In the genomic region with DNA sequence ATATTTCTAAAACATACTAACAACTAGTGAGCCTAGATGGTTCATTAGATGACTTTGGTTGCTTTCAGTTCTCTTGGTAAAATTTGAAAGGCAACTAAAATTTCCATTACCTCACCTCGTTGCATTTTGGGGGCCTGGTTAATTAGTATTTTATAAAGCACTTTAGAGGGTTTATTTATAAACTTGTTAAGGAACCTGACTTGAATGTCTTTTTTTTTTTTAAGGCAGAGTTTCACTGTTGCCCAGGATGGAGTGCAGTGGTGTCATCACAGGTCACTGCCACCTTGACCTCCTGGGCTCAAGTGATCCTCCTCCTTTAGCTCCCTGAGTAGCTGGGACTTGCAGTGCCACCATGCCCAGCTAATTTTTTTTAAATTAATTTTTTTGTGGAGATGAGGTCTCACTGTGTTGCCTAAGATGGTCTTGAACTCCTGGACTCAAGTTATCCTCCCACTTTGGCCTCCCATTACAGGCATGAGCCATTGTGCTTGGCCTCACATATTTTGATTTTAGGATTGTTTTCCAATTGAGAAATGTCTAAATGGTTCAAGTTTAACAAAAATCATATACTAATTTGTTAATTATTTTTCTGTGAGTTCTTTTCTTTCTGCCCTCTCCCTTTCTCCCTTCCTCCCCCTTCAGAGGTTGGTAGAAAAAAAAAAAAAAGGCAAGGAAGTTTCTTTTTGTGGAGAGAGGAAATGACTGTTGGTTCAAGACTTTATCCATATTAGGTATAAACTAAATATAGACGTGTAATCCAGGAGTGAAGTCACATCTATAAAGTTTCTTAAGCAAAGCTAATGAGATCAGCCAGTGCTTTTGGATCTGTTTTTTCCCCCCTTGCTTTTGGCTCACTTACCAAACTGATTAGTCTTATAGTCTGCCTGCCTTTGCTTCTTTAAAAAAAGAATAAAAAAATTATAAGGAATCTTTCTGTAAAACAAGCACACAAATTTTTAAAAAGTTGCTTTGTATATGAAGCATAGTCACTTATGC, we compare ENCODE assay signal across 1 cellular context.
TF ChIP-seq lines count a peak whose summit lies in the region.

No MANE protein-coding gene starts in this region.

TF ChIP-seq in HepG2, 621 proteins besides CTCF, POLR2A, EP300 and RAD21:
- TF ChIP-seq NR2F6 (IDR thresholded peaks at IDR 0.05) (0 out of 2 replicates have a peak, but pooled peaks have one; percentile 10), NR2F6 (CRISPR knock-in tag; IDR thresholded peaks at IDR 0.05) (no peak), CAMTA2 (CRISPR knock-in tag; IDR thresholded peaks at IDR 0.05; ENCODE audit: borderline replicate concordance) (no peak)
